Comparison of ENCODE assay signal across 23 cellular contexts in the genomic region with DNA sequence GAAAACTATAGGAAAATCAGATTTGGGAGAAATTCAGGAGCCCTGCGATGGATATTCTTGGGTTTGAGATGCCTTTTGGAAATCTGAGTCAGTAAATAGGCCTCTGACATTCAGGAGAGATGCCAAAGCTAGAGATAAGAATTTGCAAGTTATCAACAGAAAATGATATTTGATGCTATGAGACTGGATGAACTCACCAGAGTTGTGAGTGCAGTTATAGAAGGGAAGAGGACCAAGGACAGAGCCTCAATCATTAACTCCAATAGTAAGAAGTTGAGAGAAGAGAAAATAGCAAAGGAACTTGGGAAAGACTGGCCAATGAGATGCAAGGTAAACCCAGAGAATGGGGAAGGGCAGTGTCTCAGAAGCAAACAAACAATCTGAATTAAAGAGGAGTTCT. TPM values are rescaled to one million over a fixed set of nuclear protein-coding genes. Genes with fewer than 3 reads are reported as not detected.
DNase-seq lines count a peak whose midpoint lies in the region; ATAC-seq, FAIRE-seq and TF ChIP-seq lines count a peak whose summit lies in the region.
"Had no signal": no experiment of that assay in that cellular context is flagged by ENCODE, and none has a peak within 500 bp of the region (broad histone marks: within the 10 kb centered on the region; RNA-seq: fewer than 3 reads in every experiment).

No MANE protein-coding gene starts in this region.

- DNase-seq in activated naive CD4-positive, alpha-beta T cell treated with anti-CD3 and anti-CD28 coated beads for 36 hours = no peak
- no peak for DNase-seq in activated naive CD4-positive, alpha-beta T cell treated with anti-CD3 and anti-CD28 coated beads, Interleukin-2, amount 50 U/mL, for 72 hours (ENCODE audit: low spot score in 2 of 2)
- DNase-seq in HFFc6 (no peak), K562 (ENCODE audit: extremely low read depth in 1 of 4, low spot score in 3 of 4) (no peak), GM10248 (ENCODE audit: extremely low spot score) (no peak)
- no peak for DNase-seq in stimulated activated naive B cell treated with anti-CD40 and anti-IgM and Interleukin-4, amounts not matched to agents 10 μg/mL and 1 μg/mL and 100 μg/mL, for 72 hours
- DNase-seq in NK-92 treated with Interleukin-12 subunit alpha and Interleukin-12 subunit beta, amount 100 ng/mL, for 24 hours (lab: John Stamatoyannopoulos, UW) = no peak
- DNase-seq: activated CD8-positive, alpha-beta memory T cell treated with anti-CD3 and anti-CD28 coated beads for 24 hours; activated gamma-delta T cell; amniotic stem cell; effector CD8-positive, alpha-beta T cell; foreskin keratinocyte; GF-D8; heart right ventricle; NCI-H146; NCI-H526; pancreas; small intestine; T-cell; transverse colon had no signal

- no peak overlapping the region for H3K9ac ChIP-seq in K562 (ENCODE audit: insufficient read depth in 1 of 2, low read depth in 2 of 2, low read length in 2 of 2)
- H3K9ac ChIP-seq: BLaER1 treated with 17β-estradiol and CSF1 and Interleukin-3, amounts not matched to agents 10 nM and 100 nM had no signal

- no peaks in the 10 kb centered on the region; a peak in 1 of 5 replicates for H3K27me3 ChIP-seq in K562 (ENCODE audit: control insufficient read depth in 2 of 2, insufficient read depth in 2 of 2, low read length in 2 of 2)
- H3K27me3 ChIP-seq: BLaER1 treated with 17β-estradiol and CSF1 and Interleukin-3, amounts not matched to agents 10 nM and 100 nM; foreskin keratinocyte; pancreas; transverse colon had no signal

- H4K20me1 ChIP-seq in K562 (replicated peaks; ENCODE audit: control insufficient read depth, insufficient read depth, low read length) = no peaks in the 10 kb centered on the region
- H4K20me1 ChIP-seq: BLaER1 treated with 17β-estradiol and CSF1 and Interleukin-3, amounts not matched to agents 10 nM and 100 nM had no signal

- TF ChIP-seq CTCF in HFFc6 (IDR thresholded peaks at IDR 0.05) (no peak), K562 (IDR thresholded peaks at IDR 0.05 in 2 of 3, conservative IDR thresholded peaks at IDR 0.05 in 1 of 3; ENCODE audit: insufficient read depth in 2 of 3, low read depth in 1 of 3, low read length in 3 of 3) (no peak), GM10248 (IDR thresholded peaks at IDR 0.05; ENCODE audit: control extremely low read depth, extremely low read depth, low read depth, missing control alignments) (no peak)

- FAIRE-seq in K562 (lab: Jason Lieb, UNC) = no peak
- FAIRE-seq: colon, pancreas, small intestine had no signal

- in situ Hi-C loops in K562 (cut with MboI) = no loop called here

- WGBS in K562 (ENCODE audit: insufficient coverage, low coverage, missing lambda C conversion rate) = 48% methylated on average over 1 of the region's 1 CpG

- CTCF ChIA-PET in activated naive CD4-positive, alpha-beta T cell treated with anti-CD3 and anti-CD28 coated beads for 36 hours (lab: Charles Lee) = no interaction called here
- CTCF ChIA-PET in K562 (lab: Yijun Ruan, JAX; ENCODE audit: low intra/inter-chr PET ratio) (no interaction called here), GM10248 (lab: Yijun Ruan, JAX) (interaction anchor here (1.0 kb wide), 1 partner anchor 572 kb away, joined by 3 read pairs; no protein-coding TSS in a partner anchor)

- no peaks in the 10 kb centered on the region for H3K79me2 ChIP-seq in K562 (ENCODE audit: control insufficient read depth, insufficient read depth, low read length)

- H3K27me3 Mint-ChIP-seq in activated naive CD4-positive, alpha-beta T cell treated with anti-CD3 and anti-CD28 coated beads for 36 hours (ENCODE audit: low read depth) = peaks cover 5% of the 10 kb centered on the region
- H3K27me3 Mint-ChIP-seq in HFFc6 (ENCODE audit: insufficient read depth) = no peaks in the 10 kb centered on the region; the same call in 1 of the 2 replicates
- H3K27me3 Mint-ChIP-seq in stimulated activated naive B cell treated with anti-CD40 and anti-IgM and Interleukin-4, amounts not matched to agents 10 μg/mL and 1 μg/mL and 100 μg/mL, for 72 hours = peaks cover 15 to 18% of the 10 kb centered on the region in 2 donors

- no peak overlapping the region for H3K4me2 ChIP-seq in K562 (ENCODE audit: insufficient read depth, low read length)
- H3K4me2 ChIP-seq: BLaER1 treated with 17β-estradiol and CSF1 and Interleukin-3, amounts not matched to agents 10 nM and 100 nM had no signal

- TF ChIP-seq EP300 in K562 (IDR thresholded peaks at IDR 0.05; ENCODE audit: low read length) = no peak

- POLR2A ChIA-PET in K562 (lab: Yijun Ruan, JAX) (no interaction called here), GM10248 (lab: Yijun Ruan, JAX) (no interaction called here)

- intact Hi-C loops in activated naive CD4-positive, alpha-beta T cell treated with anti-CD3 and anti-CD28 coated beads for 36 hours (cut with micrococcal nuclease) = loop anchor here (10.0 kb wide), 3 partner anchors 125 to 1025 kb away; partner anchors contain the start of gene NKTR
- intact Hi-C loops in K562 (cut with micrococcal nuclease) = loop anchor here (5.0 kb wide), 1 partner anchor 128 kb away; no protein-coding TSS in a partner anchor

- no peak for TF ChIP-seq RAD21 in K562 (CRISPR knock-in tag; conservative IDR thresholded peaks at IDR 0.05 in 1 of 2, IDR thresholded peaks at IDR 0.05 in 1 of 2)

- ATAC-seq in activated naive CD4-positive, alpha-beta T cell treated with anti-CD3 and anti-CD28 coated beads, Interleukin-2, amount 50 U/mL, for 72 hours = no peak
- ATAC-seq in K562 = no peak
- ATAC-seq in stimulated activated naive B cell treated with anti-CD40 and anti-IgM and Interleukin-4, amounts not matched to agents 10 μg/mL and 1 μg/mL and 100 μg/mL, for 72 hours (replicated peaks) = no peak
- ATAC-seq in GM19395 (IDR thresholded peaks at IDR 0.05; ENCODE audit: unreplicated experiment) = no peak
- ATAC-seq: foreskin keratinocyte, heart right ventricle, pancreas, T-cell had no signal

- no peak overlapping the region for H2AFZ ChIP-seq in K562 (ENCODE audit: low read depth, low read length)

- peaks cover 0 to 13% of the 10 kb centered on the region in 2 experiments; a peak in 4 of 5 replicates for H3K4me1 ChIP-seq in K562 (replicated peaks in 1 of 2; ENCODE audit: control insufficient read depth in 2 of 2, insufficient read depth in 2 of 2, low read length in 2 of 2)
- H3K4me1 ChIP-seq: BLaER1 treated with 17β-estradiol and CSF1 and Interleukin-3, amounts not matched to agents 10 nM and 100 nM; heart right ventricle; pancreas; transverse colon had no signal

- peaks cover 4% of the 10 kb centered on the region; the same call in 1 of the 2 replicates for H3K9me3 ChIP-seq in K562 (replicated peaks; ENCODE audit: control insufficient read depth, insufficient read depth, low read depth, low read length)
- H3K9me3 ChIP-seq: pancreas, transverse colon had no signal

- TF ChIP-seq POLR2A in K562 (conservative IDR thresholded peaks at IDR 0.05) = no peak

- no TSS peak for BruUV-seq in K562 (replicated peaks; lab: Mats Ljungman, UMichigan)

- peaks cover 25% of the 10 kb centered on the region for H3K4me1 Mint-ChIP-seq in activated naive CD4-positive, alpha-beta T cell treated with anti-CD3 and anti-CD28 coated beads for 36 hours (ENCODE audit: low read depth)
- peaks cover 52% of the 10 kb centered on the region for H3K4me1 Mint-ChIP-seq in HFFc6 (ENCODE audit: low read depth)
- H3K4me1 Mint-ChIP-seq in stimulated activated naive B cell treated with anti-CD40 and anti-IgM and Interleukin-4, amounts not matched to agents 10 μg/mL and 1 μg/mL and 100 μg/mL, for 72 hours = peaks cover 9 to 13% of the 10 kb centered on the region in 2 donors

- H3K36me3 ChIP-seq in K562 (ENCODE audit: control insufficient read depth, insufficient read depth, low read length) = no peaks in the 10 kb centered on the region; the same call in 2 of the 3 replicates
- H3K36me3 ChIP-seq: BLaER1 treated with 17β-estradiol and CSF1 and Interleukin-3, amounts not matched to agents 10 nM and 100 nM; heart right ventricle; pancreas; transverse colon had no signal

- H3K36me3 Mint-ChIP-seq in activated naive CD4-positive, alpha-beta T cell treated with anti-CD3 and anti-CD28 coated beads for 36 hours (ENCODE audit: low read depth) = peaks cover 5% of the 10 kb centered on the region
- peaks cover 0 to 16% of the 10 kb centered on the region in 2 donors for H3K36me3 Mint-ChIP-seq in activated naive CD4-positive, alpha-beta T cell treated with anti-CD3 and anti-CD28 coated beads, Interleukin-2, amount 50 U/mL, for 72 hours
- no peaks in the 10 kb centered on the region for H3K36me3 Mint-ChIP-seq in HFFc6 (ENCODE audit: low read depth)
- H3K36me3 Mint-ChIP-seq in stimulated activated naive B cell treated with anti-CD40 and anti-IgM and Interleukin-4, amounts not matched to agents 10 μg/mL and 1 μg/mL and 100 μg/mL, for 72 hours = peaks cover 3 to 7% of the 10 kb centered on the region in 2 donors
- H3K36me3 Mint-ChIP-seq: T-cell had no signal

- H3K4me3 ChIP-seq in K562 = no peak overlapping the region
- H3K4me3 ChIP-seq: BLaER1 treated with 17β-estradiol and CSF1 and Interleukin-3, amounts not matched to agents 10 nM and 100 nM; heart right ventricle; pancreas; transverse colon had no signal

- no peak overlapping the region for H3K27ac ChIP-seq in K562 (ENCODE audit: extremely low read depth, low read depth, low read length)
- H3K27ac ChIP-seq: BLaER1 treated with 17β-estradiol and CSF1 and Interleukin-3, amounts not matched to agents 10 nM and 100 nM; foreskin keratinocyte; heart right ventricle; pancreas; transverse colon had no signal

- H3K9me1 ChIP-seq in K562 (ENCODE audit: control insufficient read depth, insufficient read depth, low read length) = no peaks in the 10 kb centered on the region

- peak overlapping the region; percentile 77 for H3K27ac Mint-ChIP-seq in activated naive CD4-positive, alpha-beta T cell treated with anti-CD3 and anti-CD28 coated beads for 36 hours
- peak overlapping the region in 1 of 2 donors; percentile 29 for H3K27ac Mint-ChIP-seq in activated naive CD4-positive, alpha-beta T cell treated with anti-CD3 and anti-CD28 coated beads, Interleukin-2, amount 50 U/mL, for 72 hours
- peak overlapping the region; percentile 57 for H3K27ac Mint-ChIP-seq in HFFc6
- H3K27ac Mint-ChIP-seq in stimulated activated naive B cell treated with anti-CD40 and anti-IgM and Interleukin-4, amounts not matched to agents 10 μg/mL and 1 μg/mL and 100 μg/mL, for 72 hours = peak overlapping the region; percentile 90
- H3K27ac Mint-ChIP-seq: T-cell had no signal

- H3K4me3 Mint-ChIP-seq in activated naive CD4-positive, alpha-beta T cell treated with anti-CD3 and anti-CD28 coated beads for 36 hours = no peak overlapping the region
- H3K4me3 Mint-ChIP-seq in HFFc6 = no peak overlapping the region; the same call in 1 of the 2 replicates
- H3K4me3 Mint-ChIP-seq in stimulated activated naive B cell treated with anti-CD40 and anti-IgM and Interleukin-4, amounts not matched to agents 10 μg/mL and 1 μg/mL and 100 μg/mL, for 72 hours = no peak overlapping the region
- H3K4me3 Mint-ChIP-seq: T-cell had no signal

- H3K9me3 Mint-ChIP-seq in activated naive CD4-positive, alpha-beta T cell treated with anti-CD3 and anti-CD28 coated beads for 36 hours = peaks cover 3% of the 10 kb centered on the region
- peaks cover 7 to 13% of the 10 kb centered on the region in 2 donors for H3K9me3 Mint-ChIP-seq in activated naive CD4-positive, alpha-beta T cell treated with anti-CD3 and anti-CD28 coated beads, Interleukin-2, amount 50 U/mL, for 72 hours
- H3K9me3 Mint-ChIP-seq in HFFc6 = no peaks in the 10 kb centered on the region
- peaks cover 4 to 5% of the 10 kb centered on the region in 2 donors for H3K9me3 Mint-ChIP-seq in stimulated activated naive B cell treated with anti-CD40 and anti-IgM and Interleukin-4, amounts not matched to agents 10 μg/mL and 1 μg/mL and 100 μg/mL, for 72 hours

RNA-seq across cellular contexts. Expression of gene ANO10, which starts 7.9 kb away (rescaled TPM):
- 1 to 10 TPM; 9.3 to 9.7 TPM for total RNA-seq in activated naive CD4-positive, alpha-beta T cell treated with anti-CD3 and anti-CD28 coated beads for 36 hours
- 1 to 10 TPM; 6.8 to 7.9 TPM for total RNA-seq in activated naive CD4-positive, alpha-beta T cell treated with anti-CD3 and anti-CD28 coated beads, Interleukin-2, amount 50 U/mL, for 72 hours
- total RNA-seq in HFFc6 (2021; fragmentation: NEBNext Ultra II Directional; extraction: Animal tissue kit (Norgen Biotek cat#: 25700)) = 100 to 1,000 TPM in 1 of 6 experiments, 10 to 100 TPM in 5; 78.3 to 103 (median 90.8) TPM
- 97.9 and 159 TPM in 2 replicates for total RNA-seq in K562 (2011; cell fraction: chromatin; rRNA removed; ENCODE audit: low replicate concordance)
- total RNA-seq in K562 (2011; cell fraction: nucleolus; rRNA removed) = 79.0 and 95.4 TPM in 2 replicates
- total RNA-seq in K562 (2011; cell fraction: nucleoplasm; rRNA removed) = 95.5 and 111 TPM in 2 replicates
- total RNA-seq in K562 (2014; rRNA removed) = 27.2 and 27.9 TPM in 2 replicates
- total RNA-seq in K562 (2014; rRNA removed; fragmentation: Illumina TruSeq; extraction: Trizol) = 36.3 and 42.8 TPM in 2 replicates
- 32.3 and 36.3 TPM in 2 replicates for total RNA-seq in K562 (2015; rRNA removed; fragmentation: Illumina TruSeq; extraction: Trizol)
- 41.3 and 41.7 TPM in 2 replicates for total RNA-seq in K562 (2021)
- polyA plus RNA-seq in K562 (2011; rRNA removed) = 44.9 and 46.0 TPM in 2 replicates
- polyA plus RNA-seq in K562 (2011; cell fraction: cytosol; rRNA removed) = 22.8 and 42.5 TPM in 2 replicates
- polyA plus RNA-seq in K562 (2011; cell fraction: nucleus; rRNA removed) = 16.3 and 23.3 TPM in 2 replicates
- polyA plus RNA-seq in K562 (2012) = 32.9 and 41.8 TPM in 2 replicates
- 33.1 and 34.8 TPM in 2 replicates for polyA plus RNA-seq in K562 (2014; fragmentation: Illumina TruSeq; extraction: Trizol)
- polyA plus RNA-seq in K562 (2014; fragmentation: Nextera tagmentation; extraction: Ambion mirVana) = 10 to 100 TPM in 1 of 2 experiments, 1 to 10 TPM in 1; 6.4 to 14.2 TPM
- polyA plus RNA-seq in K562 (2014; rRNA removed) = 25.7 and 27.5 TPM in 2 replicates
- 71.7 and 92.2 TPM in 2 replicates for polyA minus RNA-seq in K562 (2011; rRNA and poly(A)+ RNA removed)
- polyA minus RNA-seq in K562 (2011; cell fraction: cytosol; rRNA and poly(A)+ RNA removed) = 22.3 and 28.8 TPM in 2 replicates
- 44.7 and 71.0 TPM in 2 replicates for polyA minus RNA-seq in K562 (2011; cell fraction: nucleus; rRNA and poly(A)+ RNA removed)
